In genomic region chr12:3199551-3200031, GRCh38 we compare ENCODE assay signal across 8 cellular contexts.
A peak's percentile ranks its signal among the peaks of the same experiment; 100 is the strongest.
DNase-seq lines count a peak whose midpoint lies in the region; ATAC-seq and TF ChIP-seq lines count a peak whose summit lies in the region.

No MANE protein-coding gene starts in this region.

- H3K4me3 ChIP-seq in H7 (ENCODE audit: insufficient read depth, low read depth, low read length) (peak overlapping the region; percentile 58), right atrium auricular region (peak overlapping the region; percentile 45 to 55), skeletal muscle satellite cell (ENCODE audit: low read length) (peak overlapping the region; percentile 78)

- H3K27ac ChIP-seq in right atrium auricular region = peak overlapping the region; percentile 85 to 94

- no peaks in the 10 kb centered on the region for H3K36me3 ChIP-seq in H7 (replicated peaks; ENCODE audit: control insufficient read depth, insufficient read depth, low read length)
- no peaks in the 10 kb centered on the region for H3K36me3 ChIP-seq in right atrium auricular region
- no peaks in the 10 kb centered on the region for H3K36me3 ChIP-seq in skeletal muscle satellite cell (ENCODE audit: insufficient read depth, low read length)

- H3K4me2 ChIP-seq in skeletal muscle satellite cell (ENCODE audit: low read length) = peak overlapping the region; percentile 98

- H3K9ac ChIP-seq in skeletal muscle satellite cell (ENCODE audit: low read depth, low read length) = peak overlapping the region; percentile 45

- H3K27me3 Mint-ChIP-seq in WTC11 (ENCODE audit: low read depth) = peaks cover 36% of the 10 kb centered on the region
- peaks cover 85% of the 10 kb centered on the region for H3K27me3 Mint-ChIP-seq in activated naive CD4-positive, alpha-beta T cell treated with anti-CD3 and anti-CD28 coated beads, Interleukin-2, amount 10 ng/mL, durations not matched to agents 7 days and 5 days

- H3K4me3 Mint-ChIP-seq in WTC11 = peak overlapping the region; percentile 81
- no peak overlapping the region for H3K4me3 Mint-ChIP-seq in activated naive CD4-positive, alpha-beta T cell treated with anti-CD3 and anti-CD28 coated beads, Interleukin-2, amount 10 ng/mL, durations not matched to agents 7 days and 5 days

- no peaks in the 10 kb centered on the region for H3K9me3 Mint-ChIP-seq in WTC11
- no peaks in the 10 kb centered on the region for H3K9me3 Mint-ChIP-seq in activated naive CD4-positive, alpha-beta T cell treated with anti-CD3 and anti-CD28 coated beads, Interleukin-2, amount 10 ng/mL, durations not matched to agents 7 days and 5 days

- POLR2A ChIA-PET in WTC11 (lab: Charles Lee) = no interaction called here

- H3K4me1 Mint-ChIP-seq in WTC11 = peaks cover 53% of the 10 kb centered on the region
- peaks cover 7% of the 10 kb centered on the region for H3K4me1 Mint-ChIP-seq in activated naive CD4-positive, alpha-beta T cell treated with anti-CD3 and anti-CD28 coated beads, Interleukin-2, amount 10 ng/mL, durations not matched to agents 7 days and 5 days

- CTCF ChIA-PET in WTC11 (lab: Charles Lee) = interaction anchor here (1.0 to 3.2 kb wide), 16 partner anchors 9 to 126 kb away, joined by 3 to 15 read pairs (median 6); no protein-coding TSS in a partner anchor
- CTCF ChIA-PET in activated naive CD4-positive, alpha-beta T cell treated with anti-CD3 and anti-CD28 coated beads, Interleukin-2, amount 10 ng/mL, durations not matched to agents 7 days and 5 days (lab: Charles Lee) = interaction anchor here (0.6 kb wide), 1 partner anchor 70 kb away, joined by 3 read pairs; no protein-coding TSS in a partner anchor

- H3K9me3 ChIP-seq in right atrium auricular region = no peaks in the 10 kb centered on the region
- H3K9me3 ChIP-seq in skeletal muscle satellite cell (replicated peaks; ENCODE audit: low read length) = no peaks in the 10 kb centered on the region

- peaks cover 28% of the 10 kb centered on the region for H3K27me3 ChIP-seq in H7 (ENCODE audit: control insufficient read depth, insufficient read depth, low read length)
- no peaks in the 10 kb centered on the region for H3K27me3 ChIP-seq in right atrium auricular region
- peaks cover 32% of the 10 kb centered on the region for H3K27me3 ChIP-seq in skeletal muscle satellite cell (ENCODE audit: control insufficient read depth, insufficient read depth, low read length)

- no peak overlapping the region for H3K27ac Mint-ChIP-seq in WTC11
- no peak overlapping the region for H3K27ac Mint-ChIP-seq in activated naive CD4-positive, alpha-beta T cell treated with anti-CD3 and anti-CD28 coated beads, Interleukin-2, amount 10 ng/mL, durations not matched to agents 7 days and 5 days

- DNase-seq in H7 (peak; percentile 88), WTC11 (ENCODE audit: low spot score) (peak; percentile 52), right atrium auricular region (ENCODE audit: low spot score) (no peak), RKO (ENCODE audit: low spot score) (no peak)
- no peak for DNase-seq in activated naive CD4-positive, alpha-beta T cell treated with anti-CD3 and anti-CD28 coated beads, Interleukin-2, amount 10 ng/mL, durations not matched to agents 7 days and 5 days

- ATAC-seq in WTC11 = peak; percentile 24
- no peak for ATAC-seq in GM18520 (IDR thresholded peaks at IDR 0.05; ENCODE audit: unreplicated experiment)
- no peak for ATAC-seq in GM18519 (IDR thresholded peaks at IDR 0.05; ENCODE audit: low FRiP score, unreplicated experiment)

- 0 out of 2 replicates have a peak, but pooled peaks cover 3% of the 10 kb centered on the region for H3K36me3 Mint-ChIP-seq in WTC11
- H3K36me3 Mint-ChIP-seq in activated naive CD4-positive, alpha-beta T cell treated with anti-CD3 and anti-CD28 coated beads, Interleukin-2, amount 10 ng/mL, durations not matched to agents 7 days and 5 days = no peaks in the 10 kb centered on the region

- TF ChIP-seq CTCF in WTC11 (IDR thresholded peaks at IDR 0.05) (no peak), right atrium auricular region (IDR thresholded peaks at IDR 0.05) (no peak)

- H3K4me1 ChIP-seq in right atrium auricular region (peaks cover 0 to 50% of the 10 kb centered on the region in 2 donors), skeletal muscle satellite cell (ENCODE audit: control insufficient read depth, insufficient read depth, low read length) (peaks cover 18% of the 10 kb centered on the region)

TF ChIP-seq in WTC11, 78 proteins besides CTCF, POLR2A, EP300 and RAD21 (continues in another document):
- TF ChIP-seq JUN (CRISPR knock-in tag; IDR thresholded peaks at IDR 0.05) (no peak), FOXP1 (CRISPR knock-in tag; IDR thresholded peaks at IDR 0.05; ENCODE audit: borderline replicate concordance) (peak; percentile 72; the same call in 1 of the 2 replicates), CDX4 (CRISPR knock-in tag; IDR thresholded peaks at IDR 0.05; ENCODE audit: borderline replicate concordance) (no peak), RORB (CRISPR knock-in tag; IDR thresholded peaks at IDR 0.05) (no peak), ZNF512 (CRISPR knock-in tag; IDR thresholded peaks at IDR 0.05; ENCODE audit: borderline replicate concordance) (no peak), NFATC4 (CRISPR knock-in tag; IDR thresholded peaks at IDR 0.05) (no peak), CREM (CRISPR knock-in tag; IDR thresholded peaks at IDR 0.05) (no peak), ZNF317 (CRISPR knock-in tag; IDR thresholded peaks at IDR 0.05; ENCODE audit: borderline replicate concordance, low read depth) (no peak), MLX (CRISPR knock-in tag; IDR thresholded peaks at IDR 0.05) (no peak), ATF1 (CRISPR knock-in tag; IDR thresholded peaks at IDR 0.05) (no peak), MXD4 (CRISPR knock-in tag; IDR thresholded peaks at IDR 0.05; ENCODE audit: borderline replicate concordance) (no peak), SMAD4 (CRISPR knock-in tag; IDR thresholded peaks at IDR 0.05) (no peak), ETV6 (CRISPR knock-in tag; IDR thresholded peaks at IDR 0.05) (no peak)
- TF ChIP-seq, protein P1, sequence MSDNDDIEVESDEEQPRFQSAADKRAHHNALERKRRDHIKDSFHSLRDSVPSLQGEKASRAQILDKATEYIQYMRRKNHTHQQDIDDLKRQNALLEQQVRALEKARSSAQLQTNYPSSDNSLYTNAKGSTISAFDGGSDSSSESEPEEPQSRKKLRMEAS (CRISPR knock-in tag; IDR thresholded peaks at IDR 0.05) = no peak; the same call in none of the 2 replicates
- TF ChIP-seq, protein P2, sequence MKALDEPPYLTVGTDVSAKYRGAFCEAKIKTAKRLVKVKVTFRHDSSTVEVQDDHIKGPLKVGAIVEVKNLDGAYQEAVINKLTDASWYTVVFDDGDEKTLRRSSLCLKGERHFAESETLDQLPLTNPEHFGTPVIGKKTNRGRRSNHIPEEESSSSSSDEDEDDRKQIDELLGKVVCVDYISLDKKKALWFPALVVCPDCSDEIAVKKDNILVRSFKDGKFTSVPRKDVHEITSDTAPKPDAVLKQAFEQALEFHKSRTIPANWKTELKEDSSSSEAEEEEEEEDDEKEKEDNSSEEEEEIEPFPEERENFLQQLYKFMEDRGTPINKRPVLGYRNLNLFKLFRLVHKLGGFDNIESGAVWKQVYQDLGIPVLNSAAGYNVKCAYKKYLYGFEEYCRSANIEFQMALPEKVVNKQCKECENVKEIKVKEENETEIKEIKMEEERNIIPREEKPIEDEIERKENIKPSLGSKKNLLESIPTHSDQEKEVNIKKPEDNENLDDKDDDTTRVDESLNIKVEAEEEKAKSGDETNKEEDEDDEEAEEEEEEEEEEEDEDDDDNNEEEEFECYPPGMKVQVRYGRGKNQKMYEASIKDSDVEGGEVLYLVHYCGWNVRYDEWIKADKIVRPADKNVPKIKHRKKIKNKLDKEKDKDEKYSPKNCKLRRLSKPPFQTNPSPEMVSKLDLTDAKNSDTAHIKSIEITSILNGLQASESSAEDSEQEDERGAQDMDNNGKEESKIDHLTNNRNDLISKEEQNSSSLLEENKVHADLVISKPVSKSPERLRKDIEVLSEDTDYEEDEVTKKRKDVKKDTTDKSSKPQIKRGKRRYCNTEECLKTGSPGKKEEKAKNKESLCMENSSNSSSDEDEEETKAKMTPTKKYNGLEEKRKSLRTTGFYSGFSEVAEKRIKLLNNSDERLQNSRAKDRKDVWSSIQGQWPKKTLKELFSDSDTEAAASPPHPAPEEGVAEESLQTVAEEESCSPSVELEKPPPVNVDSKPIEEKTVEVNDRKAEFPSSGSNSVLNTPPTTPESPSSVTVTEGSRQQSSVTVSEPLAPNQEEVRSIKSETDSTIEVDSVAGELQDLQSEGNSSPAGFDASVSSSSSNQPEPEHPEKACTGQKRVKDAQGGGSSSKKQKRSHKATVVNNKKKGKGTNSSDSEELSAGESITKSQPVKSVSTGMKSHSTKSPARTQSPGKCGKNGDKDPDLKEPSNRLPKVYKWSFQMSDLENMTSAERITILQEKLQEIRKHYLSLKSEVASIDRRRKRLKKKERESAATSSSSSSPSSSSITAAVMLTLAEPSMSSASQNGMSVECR (CRISPR knock-in tag; IDR thresholded peaks at IDR 0.05; ENCODE audit: borderline replicate concordance) = no peak

Comparison
In these comparisons a context has a peak if more than half of its experiments do, and no peak if none do; other contexts are left out.
1. DNase-seq: peak in H7 (single experiment) and WTC11 (single experiment); none in right atrium auricular region (single experiment), activated naive CD4-positive, alpha-beta T cell treated with anti-CD3 and anti-CD28 coated beads, Interleukin-2, amount 10 ng/mL, durations not matched to agents 7 days and 5 days (single experiment) and RKO (single experiment).
2. Peak in every context shown above with its lines, with median percentiles within 50 percentile points of each other: H3K4me3 ChIP-seq.